ENCODE assay signal across 9 cellular contexts in genomic region chr9:107284636-107285035, GRCh38. TPM values are rescaled to one million over a fixed set of nuclear protein-coding genes. Genes with fewer than 3 reads are reported as not detected.
DNase-seq lines count a peak whose midpoint lies in the region; ATAC-seq and TF ChIP-seq lines count a peak whose summit lies in the region.
"Had no signal": no experiment of that assay in that cellular context is flagged by ENCODE, and none has a peak within 500 bp of the region (broad histone marks: within the 10 kb centered on the region; RNA-seq: fewer than 3 reads in every experiment).

No MANE protein-coding gene starts in this region.

- DNase-seq in Karpas-422 (peak; percentile 52), colonic mucosa (no peak), Kasumi-1 (lab: John Stamatoyannopoulos, UW) (no peak), inferior parietal cortex (ENCODE audit: extremely low spot score) (no peak)
- DNase-seq in natural killer cell treated with Interleukin-12 subunit alpha and Interleukin-12 subunit beta and Interleukin-15 and Interleukin-18, amount 100 ng/mL, for 72 hours (ENCODE audit: low spot score) = no peak
- DNase-seq: stimulated activated CD8-positive, alpha-beta memory T cell treated with anti-CD3 and anti-CD28 coated beads, Interleukin-4, amount 100 ng/mL, for 48 hours had no signal

- peaks cover 31% of the 10 kb centered on the region for H3K4me1 ChIP-seq in BLaER1
- peaks cover 31% of the 10 kb centered on the region for H3K4me1 ChIP-seq in Karpas-422 (ENCODE audit: low read length)
- H3K4me1 ChIP-seq in colonic mucosa = peaks cover 18% of the 10 kb centered on the region

- no peaks in the 10 kb centered on the region for H3K9me2 ChIP-seq in Karpas-422 (replicated peaks; ENCODE audit: insufficient read depth, low read length)

- no peak for TF ChIP-seq CTCF in colonic mucosa (IDR thresholded peaks at IDR 0.05)

- H3K4me2 ChIP-seq in BLaER1 = peak overlapping the region; percentile 74
- peak overlapping the region; percentile 96 for H3K4me2 ChIP-seq in Karpas-422 (ENCODE audit: low read depth, low read length, poor library complexity, severe bottlenecking)

- H3K36me3 Mint-ChIP-seq in natural killer cell treated with Interleukin-12 subunit alpha and Interleukin-12 subunit beta and Interleukin-15 and Interleukin-18, amount 100 ng/mL, for 72 hours = no peaks in the 10 kb centered on the region

- no peak overlapping the region for H2AFZ ChIP-seq in Karpas-422 (ENCODE audit: low read length)

- H3K27me3 ChIP-seq in BLaER1 = no peaks in the 10 kb centered on the region
- H3K27me3 ChIP-seq in Karpas-422 (ENCODE audit: low read length) = no peaks in the 10 kb centered on the region
- no peaks in the 10 kb centered on the region for H3K27me3 ChIP-seq in colonic mucosa

- intact Hi-C loops in colonic mucosa (cut with DNase I) = no loop called here

- H3K4me3 Mint-ChIP-seq in natural killer cell treated with Interleukin-12 subunit alpha and Interleukin-12 subunit beta and Interleukin-15 and Interleukin-18, amount 100 ng/mL, for 72 hours = peak overlapping the region; percentile 94

- no peaks in the 10 kb centered on the region for H3K27me3 Mint-ChIP-seq in natural killer cell treated with Interleukin-12 subunit alpha and Interleukin-12 subunit beta and Interleukin-15 and Interleukin-18, amount 100 ng/mL, for 72 hours

- H3K27ac Mint-ChIP-seq in natural killer cell treated with Interleukin-12 subunit alpha and Interleukin-12 subunit beta and Interleukin-15 and Interleukin-18, amount 100 ng/mL, for 72 hours = peak overlapping the region; percentile 78 to 90

- H3K27ac ChIP-seq in BLaER1 (peak overlapping the region; percentile 98), Karpas-422 (ENCODE audit: low read length) (peak overlapping the region; percentile 94), colonic mucosa (peak overlapping the region; percentile 99)

- H3K79me2 ChIP-seq in Karpas-422 (ENCODE audit: low read length) = peaks cover 65% of the 10 kb centered on the region

- peak overlapping the region; percentile 87 for H3K4me3 ChIP-seq in BLaER1
- peak overlapping the region; percentile 99 for H3K4me3 ChIP-seq in Karpas-422 (ENCODE audit: low read length)
- peak overlapping the region; percentile 95 for H3K4me3 ChIP-seq in colonic mucosa

- H3K36me3 ChIP-seq in BLaER1 (peaks cover 6% of the 10 kb centered on the region; the same call in 1 of the 2 replicates), Karpas-422 (ENCODE audit: insufficient read depth, low read length) (peaks cover 16% of the 10 kb centered on the region), colonic mucosa (no peaks in the 10 kb centered on the region)

- H4K20me1 ChIP-seq in BLaER1 (peaks cover 62% of the 10 kb centered on the region), Karpas-422 (ENCODE audit: insufficient read depth, low read depth, low read length) (peaks cover 55% of the 10 kb centered on the region)

- ATAC-seq in natural killer cell treated with Interleukin-12 subunit alpha and Interleukin-12 subunit beta and Interleukin-15 and Interleukin-18, amount 100 ng/mL, for 72 hours = no peak
- no peak for ATAC-seq in GM19351 (IDR thresholded peaks at IDR 0.05; ENCODE audit: unreplicated experiment)
- no peak for ATAC-seq in GM18907 (IDR thresholded peaks at IDR 0.05; ENCODE audit: unreplicated experiment)

- 0 out of 2 replicates have a peak, but pooled peaks cover 2% of the 10 kb centered on the region for H3K9me3 ChIP-seq in BLaER1
- no peaks in the 10 kb centered on the region for H3K9me3 ChIP-seq in Karpas-422 (ENCODE audit: low read length)
- H3K9me3 ChIP-seq in colonic mucosa = no peaks in the 10 kb centered on the region

- peaks cover 44 to 58% of the 10 kb centered on the region in 2 donors for H3K4me1 Mint-ChIP-seq in natural killer cell treated with Interleukin-12 subunit alpha and Interleukin-12 subunit beta and Interleukin-15 and Interleukin-18, amount 100 ng/mL, for 72 hours (ENCODE audit: low read depth in 2 of 2)

- H3K9me3 Mint-ChIP-seq in natural killer cell treated with Interleukin-12 subunit alpha and Interleukin-12 subunit beta and Interleukin-15 and Interleukin-18, amount 100 ng/mL, for 72 hours = no peaks in the 10 kb centered on the region

- peak overlapping the region; percentile 97 for H3K9ac ChIP-seq in BLaER1
- peak overlapping the region; percentile 100 for H3K9ac ChIP-seq in Karpas-422 (ENCODE audit: low read length)
- H3K9ac ChIP-seq in colonic mucosa (ENCODE audit: low read depth in 2 of 2, low read length in 2 of 2) = peak overlapping the region in 1 of 2 donors; percentile 91

RNA-seq across cellular contexts. Expression of gene RAD23B, which starts 1.6 kb away (rescaled TPM):
- total RNA-seq in Karpas-422 (2014; rRNA removed; shearing (Covaris generic); ENCODE audit: low replicate concordance) = 50.2 and 60.2 TPM in 2 replicates
- 100 to 1,000 TPM; 119 to 146 TPM for total RNA-seq in colonic mucosa
- total RNA-seq in natural killer cell treated with Interleukin-12 subunit alpha and Interleukin-12 subunit beta and Interleukin-15 and Interleukin-18, amount 100 ng/mL, for 72 hours = 10 to 100 TPM; 94.7 to 94.8 TPM
